Comparison of ENCODE assay signal across 1 cellular context in the genomic region with DNA sequence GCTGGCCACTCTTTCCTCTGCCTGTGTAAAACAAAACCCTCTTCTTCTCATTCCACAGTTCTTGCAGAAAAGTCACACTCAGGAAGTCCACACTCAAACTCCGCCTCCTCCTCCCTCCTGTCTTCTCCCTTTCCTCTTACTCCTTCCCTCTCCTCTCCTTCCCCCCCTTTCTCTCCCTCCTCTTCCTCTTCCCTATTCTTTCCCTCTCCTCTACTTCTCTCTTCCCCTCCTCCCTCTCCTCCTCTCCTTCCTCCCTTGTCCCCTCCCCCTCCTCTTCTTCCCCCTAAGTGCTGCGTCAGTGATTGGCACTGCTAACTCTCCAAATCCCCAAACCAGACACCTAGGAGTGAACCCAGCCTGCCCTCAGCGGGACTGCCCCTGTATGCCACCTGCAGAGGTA.
TF ChIP-seq lines count a peak whose summit lies in the region.

No MANE protein-coding gene starts in this region.

TF ChIP-seq in K562, 482 proteins besides CTCF, POLR2A, EP300 and RAD21 (continued from another document):
- TF ChIP-seq, protein P1, sequence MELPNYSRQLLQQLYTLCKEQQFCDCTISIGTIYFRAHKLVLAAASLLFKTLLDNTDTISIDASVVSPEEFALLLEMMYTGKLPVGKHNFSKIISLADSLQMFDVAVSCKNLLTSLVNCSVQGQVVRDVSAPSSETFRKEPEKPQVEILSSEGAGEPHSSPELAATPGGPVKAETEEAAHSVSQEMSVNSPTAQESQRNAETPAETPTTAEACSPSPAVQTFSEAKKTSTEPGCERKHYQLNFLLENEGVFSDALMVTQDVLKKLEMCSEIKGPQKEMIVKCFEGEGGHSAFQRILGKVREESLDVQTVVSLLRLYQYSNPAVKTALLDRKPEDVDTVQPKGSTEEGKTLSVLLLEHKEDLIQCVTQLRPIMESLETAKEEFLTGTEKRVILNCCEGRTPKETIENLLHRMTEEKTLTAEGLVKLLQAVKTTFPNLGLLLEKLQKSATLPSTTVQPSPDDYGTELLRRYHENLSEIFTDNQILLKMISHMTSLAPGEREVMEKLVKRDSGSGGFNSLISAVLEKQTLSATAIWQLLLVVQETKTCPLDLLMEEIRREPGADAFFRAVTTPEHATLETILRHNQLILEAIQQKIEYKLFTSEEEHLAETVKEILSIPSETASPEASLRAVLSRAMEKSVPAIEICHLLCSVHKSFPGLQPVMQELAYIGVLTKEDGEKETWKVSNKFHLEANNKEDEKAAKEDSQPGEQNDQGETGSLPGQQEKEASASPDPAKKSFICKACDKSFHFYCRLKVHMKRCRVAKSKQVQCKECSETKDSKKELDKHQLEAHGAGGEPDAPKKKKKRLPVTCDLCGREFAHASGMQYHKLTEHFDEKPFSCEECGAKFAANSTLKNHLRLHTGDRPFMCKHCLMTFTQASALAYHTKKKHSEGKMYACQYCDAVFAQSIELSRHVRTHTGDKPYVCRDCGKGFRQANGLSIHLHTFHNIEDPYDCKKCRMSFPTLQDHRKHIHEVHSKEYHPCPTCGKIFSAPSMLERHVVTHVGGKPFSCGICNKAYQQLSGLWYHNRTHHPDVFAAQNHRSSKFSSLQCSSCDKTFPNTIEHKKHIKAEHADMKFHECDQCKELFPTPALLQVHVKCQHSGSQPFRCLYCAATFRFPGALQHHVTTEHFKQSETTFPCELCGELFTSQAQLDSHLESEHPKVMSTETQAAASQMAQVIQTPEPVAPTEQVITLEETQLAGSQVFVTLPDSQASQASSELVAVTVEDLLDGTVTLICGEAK (IDR thresholded peaks at IDR 0.05): 0 out of 2 replicates have a peak, but pooled peaks have one; percentile 16
- TF ChIP-seq, protein P1 (CRISPR knock-in tag; IDR thresholded peaks at IDR 0.05): no peak
- TF ChIP-seq ZNF146 (CRISPR knock-in tag; IDR thresholded peaks at IDR 0.05; ENCODE audit: unreplicated experiment): no peak
- TF ChIP-seq KAT2B (IDR thresholded peaks at IDR 0.05; ENCODE audit: low read depth, low read length): no peak
- TF ChIP-seq, protein P2, sequence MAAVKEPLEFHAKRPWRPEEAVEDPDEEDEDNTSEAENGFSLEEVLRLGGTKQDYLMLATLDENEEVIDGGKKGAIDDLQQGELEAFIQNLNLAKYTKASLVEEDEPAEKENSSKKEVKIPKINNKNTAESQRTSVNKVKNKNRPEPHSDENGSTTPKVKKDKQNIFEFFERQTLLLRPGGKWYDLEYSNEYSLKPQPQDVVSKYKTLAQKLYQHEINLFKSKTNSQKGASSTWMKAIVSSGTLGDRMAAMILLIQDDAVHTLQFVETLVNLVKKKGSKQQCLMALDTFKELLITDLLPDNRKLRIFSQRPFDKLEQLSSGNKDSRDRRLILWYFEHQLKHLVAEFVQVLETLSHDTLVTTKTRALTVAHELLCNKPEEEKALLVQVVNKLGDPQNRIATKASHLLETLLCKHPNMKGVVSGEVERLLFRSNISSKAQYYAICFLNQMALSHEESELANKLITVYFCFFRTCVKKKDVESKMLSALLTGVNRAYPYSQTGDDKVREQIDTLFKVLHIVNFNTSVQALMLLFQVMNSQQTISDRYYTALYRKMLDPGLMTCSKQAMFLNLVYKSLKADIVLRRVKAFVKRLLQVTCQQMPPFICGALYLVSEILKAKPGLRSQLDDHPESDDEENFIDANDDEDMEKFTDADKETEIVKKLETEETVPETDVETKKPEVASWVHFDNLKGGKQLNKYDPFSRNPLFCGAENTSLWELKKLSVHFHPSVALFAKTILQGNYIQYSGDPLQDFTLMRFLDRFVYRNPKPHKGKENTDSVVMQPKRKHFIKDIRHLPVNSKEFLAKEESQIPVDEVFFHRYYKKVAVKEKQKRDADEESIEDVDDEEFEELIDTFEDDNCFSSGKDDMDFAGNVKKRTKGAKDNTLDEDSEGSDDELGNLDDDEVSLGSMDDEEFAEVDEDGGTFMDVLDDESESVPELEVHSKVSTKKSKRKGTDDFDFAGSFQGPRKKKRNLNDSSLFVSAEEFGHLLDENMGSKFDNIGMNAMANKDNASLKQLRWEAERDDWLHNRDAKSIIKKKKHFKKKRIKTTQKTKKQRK (IDR thresholded peaks at IDR 0.05; ENCODE audit: borderline replicate concordance, low read depth, low read length): no peak
- TF ChIP-seq, protein P3, sequence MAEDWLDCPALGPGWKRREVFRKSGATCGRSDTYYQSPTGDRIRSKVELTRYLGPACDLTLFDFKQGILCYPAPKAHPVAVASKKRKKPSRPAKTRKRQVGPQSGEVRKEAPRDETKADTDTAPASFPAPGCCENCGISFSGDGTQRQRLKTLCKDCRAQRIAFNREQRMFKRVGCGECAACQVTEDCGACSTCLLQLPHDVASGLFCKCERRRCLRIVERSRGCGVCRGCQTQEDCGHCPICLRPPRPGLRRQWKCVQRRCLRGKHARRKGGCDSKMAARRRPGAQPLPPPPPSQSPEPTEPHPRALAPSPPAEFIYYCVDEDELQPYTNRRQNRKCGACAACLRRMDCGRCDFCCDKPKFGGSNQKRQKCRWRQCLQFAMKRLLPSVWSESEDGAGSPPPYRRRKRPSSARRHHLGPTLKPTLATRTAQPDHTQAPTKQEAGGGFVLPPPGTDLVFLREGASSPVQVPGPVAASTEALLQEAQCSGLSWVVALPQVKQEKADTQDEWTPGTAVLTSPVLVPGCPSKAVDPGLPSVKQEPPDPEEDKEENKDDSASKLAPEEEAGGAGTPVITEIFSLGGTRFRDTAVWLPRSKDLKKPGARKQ (CRISPR knock-in tag; IDR thresholded peaks at IDR 0.05): no peak
- TF ChIP-seq ARID1B (IDR thresholded peaks at IDR 0.05): 0 out of 2 replicates have a peak, but pooled peaks have one; percentile 30
- no peak for TF ChIP-seq HNRNPUL1 (IDR thresholded peaks at IDR 0.05; ENCODE audit: low read length)
- TF ChIP-seq, protein P4, sequence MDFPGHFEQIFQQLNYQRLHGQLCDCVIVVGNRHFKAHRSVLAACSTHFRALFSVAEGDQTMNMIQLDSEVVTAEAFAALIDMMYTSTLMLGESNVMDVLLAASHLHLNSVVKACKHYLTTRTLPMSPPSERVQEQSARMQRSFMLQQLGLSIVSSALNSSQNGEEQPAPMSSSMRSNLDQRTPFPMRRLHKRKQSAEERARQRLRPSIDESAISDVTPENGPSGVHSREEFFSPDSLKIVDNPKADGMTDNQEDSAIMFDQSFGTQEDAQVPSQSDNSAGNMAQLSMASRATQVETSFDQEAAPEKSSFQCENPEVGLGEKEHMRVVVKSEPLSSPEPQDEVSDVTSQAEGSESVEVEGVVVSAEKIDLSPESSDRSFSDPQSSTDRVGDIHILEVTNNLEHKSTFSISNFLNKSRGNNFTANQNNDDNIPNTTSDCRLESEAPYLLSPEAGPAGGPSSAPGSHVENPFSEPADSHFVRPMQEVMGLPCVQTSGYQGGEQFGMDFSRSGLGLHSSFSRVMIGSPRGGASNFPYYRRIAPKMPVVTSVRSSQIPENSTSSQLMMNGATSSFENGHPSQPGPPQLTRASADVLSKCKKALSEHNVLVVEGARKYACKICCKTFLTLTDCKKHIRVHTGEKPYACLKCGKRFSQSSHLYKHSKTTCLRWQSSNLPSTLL (IDR thresholded peaks at IDR 0.05): no peak
- TF ChIP-seq NCOA2 (IDR thresholded peaks at IDR 0.05; ENCODE audit: partially characterized antibody in 2 of 2): no peak
- no peak for TF ChIP-seq TEAD1 (CRISPR knock-in tag; IDR thresholded peaks at IDR 0.05)
- TF ChIP-seq PHTF2 (CRISPR knock-in tag; IDR thresholded peaks at IDR 0.05): no peak
- TF ChIP-seq PYGO2 (tag; IDR thresholded peaks at IDR 0.05): no peak
- TF ChIP-seq U2AF2 (optimal IDR thresholded peaks at IDR 0.05; ENCODE audit: low read depth, low read length): no peak
- TF ChIP-seq SMAD1 (IDR thresholded peaks at IDR 0.05; ENCODE audit: low read depth, low read length, partially characterized antibody): no peak
- TF ChIP-seq DDX20 (tag; IDR thresholded peaks at IDR 0.05; ENCODE audit: low read depth): no peak
- no peak for TF ChIP-seq HMGN3 (IDR thresholded peaks at IDR 0.05; ENCODE audit: borderline replicate concordance, extremely low read depth, insufficient read length, low read depth, low read length)
- no peak for TF ChIP-seq ZNF121 (CRISPR knock-in tag; conservative IDR thresholded peaks at IDR 0.05)
- TF ChIP-seq, protein P5, sequence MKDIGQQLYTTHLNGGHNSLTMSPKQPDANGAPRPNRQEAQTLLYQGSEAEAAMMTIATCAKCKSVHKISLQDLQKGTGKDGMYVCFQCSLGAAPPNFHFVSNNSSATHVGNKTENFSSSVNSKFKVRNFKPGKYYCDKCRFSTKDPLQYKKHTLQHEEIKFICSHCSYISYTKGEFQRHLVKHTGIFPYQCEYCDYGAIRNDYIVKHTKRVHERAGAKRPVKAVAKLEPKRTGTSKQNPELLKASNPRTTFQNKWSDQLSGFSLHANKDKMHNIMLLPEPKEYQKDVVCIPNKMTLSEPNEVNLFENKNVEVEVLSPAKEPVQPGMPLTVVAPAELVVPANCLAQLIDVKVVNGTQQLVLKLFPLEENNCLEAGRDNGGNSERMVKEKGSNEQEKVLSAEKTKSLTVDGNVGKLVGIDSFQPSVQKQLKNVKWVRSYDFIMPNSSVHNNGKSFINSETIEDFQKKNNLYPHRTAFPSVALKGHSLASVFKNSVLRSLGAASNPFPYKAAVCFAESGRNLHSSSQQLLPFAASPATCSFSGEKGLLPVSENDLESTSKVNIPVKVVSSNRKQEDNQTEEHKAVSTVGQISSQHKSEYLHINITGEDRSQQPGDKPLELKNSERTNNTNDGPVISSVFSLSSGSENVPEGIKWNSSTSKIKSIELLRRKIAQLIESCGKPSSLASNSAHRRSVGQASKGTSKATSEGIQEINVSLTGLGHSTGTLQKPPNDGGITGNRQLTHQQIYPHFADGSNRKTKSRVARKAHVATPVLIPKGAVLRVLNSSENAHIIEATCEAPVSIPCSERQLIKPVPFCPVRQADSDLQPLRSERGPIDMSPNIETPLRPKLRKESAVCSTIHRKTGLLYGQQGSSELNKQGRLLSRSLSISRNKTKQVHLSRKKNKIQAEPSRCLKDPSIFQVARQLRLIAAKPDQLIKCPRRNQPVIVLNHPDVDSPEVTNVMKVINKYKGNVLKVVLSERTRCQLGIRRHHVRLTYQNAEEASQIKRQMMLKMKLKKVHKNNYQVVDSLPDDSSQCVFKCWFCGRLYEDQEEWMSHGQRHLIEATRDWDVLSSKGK (CRISPR knock-in tag; IDR thresholded peaks at IDR 0.05): no peak
- TF ChIP-seq SLC30A9 (CRISPR knock-in tag; IDR thresholded peaks at IDR 0.05): no peak
- TF ChIP-seq, protein P6, sequence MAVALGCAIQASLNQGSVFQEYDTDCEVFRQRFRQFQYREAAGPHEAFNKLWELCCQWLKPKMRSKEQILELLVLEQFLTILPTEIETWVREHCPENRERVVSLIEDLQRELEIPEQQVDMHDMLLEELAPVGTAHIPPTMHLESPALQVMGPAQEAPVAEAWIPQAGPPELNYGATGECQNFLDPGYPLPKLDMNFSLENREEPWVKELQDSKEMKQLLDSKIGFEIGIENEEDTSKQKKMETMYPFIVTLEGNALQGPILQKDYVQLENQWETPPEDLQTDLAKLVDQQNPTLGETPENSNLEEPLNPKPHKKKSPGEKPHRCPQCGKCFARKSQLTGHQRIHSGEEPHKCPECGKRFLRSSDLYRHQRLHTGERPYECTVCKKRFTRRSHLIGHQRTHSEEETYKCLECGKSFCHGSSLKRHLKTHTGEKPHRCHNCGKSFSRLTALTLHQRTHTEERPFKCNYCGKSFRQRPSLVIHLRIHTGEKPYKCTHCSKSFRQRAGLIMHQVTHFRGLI (CRISPR knock-in tag; IDR thresholded peaks at IDR 0.05): no peak
- TF ChIP-seq, protein P7, sequence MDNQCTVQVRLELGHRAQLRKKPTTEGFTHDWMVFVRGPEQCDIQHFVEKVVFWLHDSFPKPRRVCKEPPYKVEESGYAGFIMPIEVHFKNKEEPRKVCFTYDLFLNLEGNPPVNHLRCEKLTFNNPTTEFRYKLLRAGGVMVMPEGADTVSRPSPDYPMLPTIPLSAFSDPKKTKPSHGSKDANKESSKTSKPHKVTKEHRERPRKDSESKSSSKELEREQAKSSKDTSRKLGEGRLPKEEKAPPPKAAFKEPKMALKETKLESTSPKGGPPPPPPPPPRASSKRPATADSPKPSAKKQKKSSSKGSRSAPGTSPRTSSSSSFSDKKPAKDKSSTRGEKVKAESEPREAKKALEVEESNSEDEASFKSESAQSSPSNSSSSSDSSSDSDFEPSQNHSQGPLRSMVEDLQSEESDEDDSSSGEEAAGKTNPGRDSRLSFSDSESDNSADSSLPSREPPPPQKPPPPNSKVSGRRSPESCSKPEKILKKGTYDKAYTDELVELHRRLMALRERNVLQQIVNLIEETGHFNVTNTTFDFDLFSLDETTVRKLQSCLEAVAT (IDR thresholded peaks at IDR 0.05): peak in 1 of 2 experiments; percentile 42; a peak in 1 of 4 replicates
- no peak for TF ChIP-seq ZNF232 (CRISPR knock-in tag; IDR thresholded peaks at IDR 0.05)
- TF ChIP-seq, protein P8, sequence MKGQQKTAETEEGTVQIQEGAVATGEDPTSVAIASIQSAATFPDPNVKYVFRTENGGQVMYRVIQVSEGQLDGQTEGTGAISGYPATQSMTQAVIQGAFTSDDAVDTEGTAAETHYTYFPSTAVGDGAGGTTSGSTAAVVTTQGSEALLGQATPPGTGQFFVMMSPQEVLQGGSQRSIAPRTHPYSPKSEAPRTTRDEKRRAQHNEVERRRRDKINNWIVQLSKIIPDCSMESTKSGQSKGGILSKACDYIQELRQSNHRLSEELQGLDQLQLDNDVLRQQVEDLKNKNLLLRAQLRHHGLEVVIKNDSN (CRISPR knock-in tag; IDR thresholded peaks at IDR 0.05): no peak
